In the genomic region with DNA sequence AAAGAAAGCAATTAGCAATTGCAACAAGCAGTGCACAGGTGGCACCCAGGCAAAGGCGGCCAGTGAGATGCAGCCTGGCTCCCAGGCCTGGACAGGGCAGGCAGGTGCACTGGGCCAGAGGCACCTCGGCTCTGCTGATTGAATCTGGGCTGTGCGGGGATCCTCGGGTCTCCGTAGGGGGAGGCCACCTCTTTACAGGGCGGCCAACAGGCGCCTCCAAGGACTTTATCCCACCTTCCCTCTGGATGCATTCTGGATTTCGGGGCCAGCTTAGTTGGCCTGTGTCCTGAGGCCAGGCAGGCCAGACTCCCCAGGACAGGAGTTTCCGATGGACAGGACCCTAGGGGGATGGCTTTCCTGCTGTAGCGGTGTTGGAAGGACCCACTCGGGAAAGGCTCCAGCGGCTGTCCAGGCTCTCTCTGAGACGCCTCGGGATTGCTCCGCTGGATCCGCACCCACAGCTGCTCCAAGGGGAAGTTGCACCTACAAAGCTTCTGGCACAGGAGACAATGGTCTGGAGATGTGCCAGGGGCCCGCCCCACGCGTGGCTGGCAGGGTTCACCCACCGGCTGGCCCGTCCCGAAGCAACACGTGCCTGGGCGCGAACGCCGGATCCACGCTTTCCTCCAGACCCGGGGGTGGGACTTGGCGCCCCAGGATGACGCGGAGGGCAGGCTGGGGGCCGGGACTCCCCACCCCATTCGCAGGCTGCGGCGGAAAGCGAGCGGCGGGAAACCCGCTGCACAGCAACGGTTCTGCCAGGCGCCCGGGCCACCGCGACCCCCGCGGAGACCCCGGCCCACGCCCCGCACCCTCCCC, we compare ENCODE assay signal across 1 cellular context.
A peak's percentile ranks its signal among the peaks of the same experiment; 100 is the strongest.
TF ChIP-seq lines count a peak whose summit lies in the region.

No MANE protein-coding gene starts in this region.

TF ChIP-seq in HepG2, 621 proteins besides CTCF, POLR2A, EP300 and RAD21 (continued from another document and continues in another):
- TF ChIP-seq SP4 (CRISPR knock-in tag; IDR thresholded peaks at IDR 0.05), result 0 out of 2 replicates have a peak, but pooled peaks have one; percentile 51
- TF ChIP-seq, protein P1, sequence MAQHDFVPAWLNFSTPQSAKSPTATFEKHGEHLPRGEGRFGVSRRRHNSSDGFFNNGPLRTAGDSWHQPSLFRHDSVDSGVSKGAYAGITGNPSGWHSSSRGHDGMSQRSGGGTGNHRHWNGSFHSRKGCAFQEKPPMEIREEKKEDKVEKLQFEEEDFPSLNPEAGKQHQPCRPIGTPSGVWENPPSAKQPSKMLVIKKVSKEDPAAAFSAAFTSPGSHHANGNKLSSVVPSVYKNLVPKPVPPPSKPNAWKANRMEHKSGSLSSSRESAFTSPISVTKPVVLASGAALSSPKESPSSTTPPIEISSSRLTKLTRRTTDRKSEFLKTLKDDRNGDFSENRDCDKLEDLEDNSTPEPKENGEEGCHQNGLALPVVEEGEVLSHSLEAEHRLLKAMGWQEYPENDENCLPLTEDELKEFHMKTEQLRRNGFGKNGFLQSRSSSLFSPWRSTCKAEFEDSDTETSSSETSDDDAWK (CRISPR knock-in tag; IDR thresholded peaks at IDR 0.05), result no peak
- TF ChIP-seq PRPF4 (IDR thresholded peaks at IDR 0.05; ENCODE audit: low read depth, low read length, poor library complexity, severe bottlenecking), result no peak
- TF ChIP-seq ZNF160 (CRISPR knock-in tag; IDR thresholded peaks at IDR 0.05), result no peak
- TF ChIP-seq, protein P2, sequence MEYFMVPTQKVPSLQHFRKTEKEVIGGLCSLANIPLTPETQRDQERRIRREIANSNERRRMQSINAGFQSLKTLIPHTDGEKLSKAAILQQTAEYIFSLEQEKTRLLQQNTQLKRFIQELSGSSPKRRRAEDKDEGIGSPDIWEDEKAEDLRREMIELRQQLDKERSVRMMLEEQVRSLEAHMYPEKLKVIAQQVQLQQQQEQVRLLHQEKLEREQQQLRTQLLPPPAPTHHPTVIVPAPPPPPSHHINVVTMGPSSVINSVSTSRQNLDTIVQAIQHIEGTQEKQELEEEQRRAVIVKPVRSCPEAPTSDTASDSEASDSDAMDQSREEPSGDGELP (IDR thresholded peaks at IDR 0.05; ENCODE audit: borderline replicate concordance, low read depth), result no peak
- TF ChIP-seq, protein P3, sequence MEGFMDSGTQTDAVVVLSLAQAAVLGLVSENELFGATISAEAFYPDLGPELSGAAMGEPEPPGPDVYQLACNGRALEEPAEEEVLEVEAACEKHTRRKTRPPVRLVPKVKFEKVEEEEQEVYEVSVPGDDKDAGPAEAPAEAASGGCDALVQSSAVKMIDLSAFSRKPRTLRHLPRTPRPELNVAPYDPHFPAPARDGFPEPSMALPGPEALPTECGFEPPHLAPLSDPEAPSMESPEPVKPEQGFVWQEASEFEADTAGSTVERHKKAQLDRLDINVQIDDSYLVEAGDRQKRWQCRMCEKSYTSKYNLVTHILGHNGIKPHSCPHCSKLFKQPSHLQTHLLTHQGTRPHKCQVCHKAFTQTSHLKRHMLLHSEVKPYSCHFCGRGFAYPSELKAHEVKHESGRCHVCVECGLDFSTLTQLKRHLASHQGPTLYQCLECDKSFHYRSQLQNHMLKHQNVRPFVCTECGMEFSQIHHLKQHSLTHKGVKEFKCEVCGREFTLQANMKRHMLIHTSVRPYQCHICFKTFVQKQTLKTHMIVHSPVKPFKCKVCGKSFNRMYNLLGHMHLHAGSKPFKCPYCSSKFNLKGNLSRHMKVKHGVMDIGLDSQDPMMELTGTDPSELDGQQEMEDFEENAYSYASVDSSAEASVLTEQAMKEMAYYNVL (CRISPR knock-in tag; IDR thresholded peaks at IDR 0.05; ENCODE audit: borderline replicate concordance), result 0 out of 2 replicates have a peak, but pooled peaks have one; percentile 32
- TF ChIP-seq HNRNPL (IDR thresholded peaks at IDR 0.05; ENCODE audit: low read depth, low read length), result no peak
- TF ChIP-seq, protein P4, sequence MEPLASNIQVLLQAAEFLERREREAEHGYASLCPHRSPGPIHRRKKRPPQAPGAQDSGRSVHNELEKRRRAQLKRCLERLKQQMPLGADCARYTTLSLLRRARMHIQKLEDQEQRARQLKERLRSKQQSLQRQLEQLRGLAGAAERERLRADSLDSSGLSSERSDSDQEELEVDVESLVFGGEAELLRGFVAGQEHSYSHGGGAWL (CRISPR knock-in tag; IDR thresholded peaks at IDR 0.05), result peak; percentile 74; the same call in 1 of the 2 replicates
- TF ChIP-seq ZNF432 (CRISPR knock-in tag; IDR thresholded peaks at IDR 0.05; ENCODE audit: borderline replicate concordance), result no peak
- TF ChIP-seq, protein P5, sequence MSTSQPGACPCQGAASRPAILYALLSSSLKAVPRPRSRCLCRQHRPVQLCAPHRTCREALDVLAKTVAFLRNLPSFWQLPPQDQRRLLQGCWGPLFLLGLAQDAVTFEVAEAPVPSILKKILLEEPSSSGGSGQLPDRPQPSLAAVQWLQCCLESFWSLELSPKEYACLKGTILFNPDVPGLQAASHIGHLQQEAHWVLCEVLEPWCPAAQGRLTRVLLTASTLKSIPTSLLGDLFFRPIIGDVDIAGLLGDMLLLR (CRISPR knock-in tag; IDR thresholded peaks at IDR 0.05), result peak; percentile 85; the same call in 1 of the 2 replicates
- TF ChIP-seq CENPX (CRISPR knock-in tag; IDR thresholded peaks at IDR 0.05), result no peak
- no peak for TF ChIP-seq SIX1 (CRISPR knock-in tag; IDR thresholded peaks at IDR 0.05; ENCODE audit: borderline replicate concordance)
- peak; percentile 54; the same call in 1 of the 2 replicates for TF ChIP-seq NCOA2 (CRISPR knock-in tag; IDR thresholded peaks at IDR 0.05)
- no peak for TF ChIP-seq ZMYM3 (CRISPR knock-in tag; IDR thresholded peaks at IDR 0.05)
- TF ChIP-seq ARNT2 (CRISPR knock-in tag; IDR thresholded peaks at IDR 0.05; ENCODE audit: low read depth), result 0 out of 2 replicates have a peak, but pooled peaks have one; percentile 19
- no peak for TF ChIP-seq ZBTB25 (CRISPR knock-in tag; IDR thresholded peaks at IDR 0.05)
- no peak for TF ChIP-seq ONECUT2 (CRISPR knock-in tag; IDR thresholded peaks at IDR 0.05)
- TF ChIP-seq MEF2D (CRISPR knock-in tag; IDR thresholded peaks at IDR 0.05), result 0 out of 2 replicates have a peak, but pooled peaks have one; percentile 33
- TF ChIP-seq HES4 (CRISPR knock-in tag; IDR thresholded peaks at IDR 0.05; ENCODE audit: borderline replicate concordance), result no peak; the same call in 1 of the 2 replicates
- TF ChIP-seq MZF1 (CRISPR knock-in tag; IDR thresholded peaks at IDR 0.05; ENCODE audit: borderline replicate concordance), result no peak
- TF ChIP-seq, protein P6, sequence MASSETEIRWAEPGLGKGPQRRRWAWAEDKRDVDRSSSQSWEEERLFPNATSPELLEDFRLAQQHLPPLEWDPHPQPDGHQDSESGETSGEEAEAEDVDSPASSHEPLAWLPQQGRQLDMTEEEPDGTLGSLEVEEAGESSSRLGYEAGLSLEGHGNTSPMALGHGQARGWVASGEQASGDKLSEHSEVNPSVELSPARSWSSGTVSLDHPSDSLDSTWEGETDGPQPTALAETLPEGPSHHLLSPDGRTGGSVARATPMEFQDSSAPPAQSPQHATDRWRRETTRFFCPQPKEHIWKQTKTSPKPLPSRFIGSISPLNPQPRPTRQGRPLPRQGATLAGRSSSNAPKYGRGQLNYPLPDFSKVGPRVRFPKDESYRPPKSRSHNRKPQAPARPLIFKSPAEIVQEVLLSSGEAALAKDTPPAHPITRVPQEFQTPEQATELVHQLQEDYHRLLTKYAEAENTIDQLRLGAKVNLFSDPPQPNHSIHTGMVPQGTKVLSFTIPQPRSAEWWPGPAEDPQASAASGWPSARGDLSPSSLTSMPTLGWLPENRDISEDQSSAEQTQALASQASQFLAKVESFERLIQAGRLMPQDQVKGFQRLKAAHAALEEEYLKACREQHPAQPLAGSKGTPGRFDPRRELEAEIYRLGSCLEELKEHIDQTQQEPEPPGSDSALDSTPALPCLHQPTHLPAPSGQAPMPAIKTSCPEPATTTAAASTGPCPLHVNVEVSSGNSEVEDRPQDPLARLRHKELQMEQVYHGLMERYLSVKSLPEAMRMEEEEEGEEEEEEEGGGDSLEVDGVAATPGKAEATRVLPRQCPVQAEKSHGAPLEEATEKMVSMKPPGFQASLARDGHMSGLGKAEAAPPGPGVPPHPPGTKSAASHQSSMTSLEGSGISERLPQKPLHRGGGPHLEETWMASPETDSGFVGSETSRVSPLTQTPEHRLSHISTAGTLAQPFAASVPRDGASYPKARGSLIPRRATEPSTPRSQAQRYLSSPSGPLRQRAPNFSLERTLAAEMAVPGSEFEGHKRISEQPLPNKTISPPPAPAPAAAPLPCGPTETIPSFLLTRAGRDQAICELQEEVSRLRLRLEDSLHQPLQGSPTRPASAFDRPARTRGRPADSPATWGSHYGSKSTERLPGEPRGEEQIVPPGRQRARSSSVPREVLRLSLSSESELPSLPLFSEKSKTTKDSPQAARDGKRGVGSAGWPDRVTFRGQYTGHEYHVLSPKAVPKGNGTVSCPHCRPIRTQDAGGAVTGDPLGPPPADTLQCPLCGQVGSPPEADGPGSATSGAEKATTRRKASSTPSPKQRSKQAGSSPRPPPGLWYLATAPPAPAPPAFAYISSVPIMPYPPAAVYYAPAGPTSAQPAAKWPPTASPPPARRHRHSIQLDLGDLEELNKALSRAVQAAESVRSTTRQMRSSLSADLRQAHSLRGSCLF (CRISPR knock-in tag; IDR thresholded peaks at IDR 0.05; ENCODE audit: borderline replicate concordance), result no peak
- TF ChIP-seq PHF5A (CRISPR knock-in tag; IDR thresholded peaks at IDR 0.05; ENCODE audit: low read depth, unreplicated experiment), result no peak
- no peak for TF ChIP-seq SP2 (CRISPR knock-in tag; IDR thresholded peaks at IDR 0.05)
- TF ChIP-seq ZNF224 (CRISPR knock-in tag; IDR thresholded peaks at IDR 0.05), result no peak
- no peak for TF ChIP-seq SOX6 (IDR thresholded peaks at IDR 0.05)
- peak; percentile 58 for TF ChIP-seq SOX6 (CRISPR knock-in tag; IDR thresholded peaks at IDR 0.05)
- no peak for TF ChIP-seq CEBPB (IDR thresholded peaks at IDR 0.05; ENCODE audit: borderline replicate concordance, low read depth, low read length)
- TF ChIP-seq IRF1 (CRISPR knock-in tag; IDR thresholded peaks at IDR 0.05; ENCODE audit: low read depth), result no peak
- no peak for TF ChIP-seq HCFC1 (IDR thresholded peaks at IDR 0.05; ENCODE audit: low read depth, low read length)
- no peak for TF ChIP-seq ZNF510 (CRISPR knock-in tag; IDR thresholded peaks at IDR 0.05; ENCODE audit: low read depth)
- TF ChIP-seq HMG20B (CRISPR knock-in tag; conservative IDR thresholded peaks at IDR 0.05), result no peak
- no peak for TF ChIP-seq KDM6A (CRISPR knock-in tag; IDR thresholded peaks at IDR 0.05; ENCODE audit: low read depth)
- no peak for TF ChIP-seq ZBTB8A (CRISPR knock-in tag; IDR thresholded peaks at IDR 0.05; ENCODE audit: borderline replicate concordance, low read depth)
- TF ChIP-seq, protein P7, sequence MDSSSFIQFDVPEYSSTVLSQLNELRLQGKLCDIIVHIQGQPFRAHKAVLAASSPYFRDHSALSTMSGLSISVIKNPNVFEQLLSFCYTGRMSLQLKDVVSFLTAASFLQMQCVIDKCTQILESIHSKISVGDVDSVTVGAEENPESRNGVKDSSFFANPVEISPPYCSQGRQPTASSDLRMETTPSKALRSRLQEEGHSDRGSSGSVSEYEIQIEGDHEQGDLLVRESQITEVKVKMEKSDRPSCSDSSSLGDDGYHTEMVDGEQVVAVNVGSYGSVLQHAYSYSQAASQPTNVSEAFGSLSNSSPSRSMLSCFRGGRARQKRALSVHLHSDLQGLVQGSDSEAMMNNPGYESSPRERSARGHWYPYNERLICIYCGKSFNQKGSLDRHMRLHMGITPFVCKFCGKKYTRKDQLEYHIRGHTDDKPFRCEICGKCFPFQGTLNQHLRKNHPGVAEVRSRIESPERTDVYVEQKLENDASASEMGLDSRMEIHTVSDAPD (CRISPR knock-in tag; IDR thresholded peaks at IDR 0.05), result peak; percentile 33; the same call in 1 of the 2 replicates
- TF ChIP-seq, protein P8, sequence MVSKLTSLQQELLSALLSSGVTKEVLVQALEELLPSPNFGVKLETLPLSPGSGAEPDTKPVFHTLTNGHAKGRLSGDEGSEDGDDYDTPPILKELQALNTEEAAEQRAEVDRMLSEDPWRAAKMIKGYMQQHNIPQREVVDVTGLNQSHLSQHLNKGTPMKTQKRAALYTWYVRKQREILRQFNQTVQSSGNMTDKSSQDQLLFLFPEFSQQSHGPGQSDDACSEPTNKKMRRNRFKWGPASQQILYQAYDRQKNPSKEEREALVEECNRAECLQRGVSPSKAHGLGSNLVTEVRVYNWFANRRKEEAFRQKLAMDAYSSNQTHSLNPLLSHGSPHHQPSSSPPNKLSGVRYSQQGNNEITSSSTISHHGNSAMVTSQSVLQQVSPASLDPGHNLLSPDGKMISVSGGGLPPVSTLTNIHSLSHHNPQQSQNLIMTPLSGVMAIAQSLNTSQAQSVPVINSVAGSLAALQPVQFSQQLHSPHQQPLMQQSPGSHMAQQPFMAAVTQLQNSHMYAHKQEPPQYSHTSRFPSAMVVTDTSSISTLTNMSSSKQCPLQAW (CRISPR knock-in tag; IDR thresholded peaks at IDR 0.05), result no peak
- TF ChIP-seq SAP130 (CRISPR knock-in tag; IDR thresholded peaks at IDR 0.05; ENCODE audit: low read depth), result peak; percentile 89
- TF ChIP-seq ZNF709 (CRISPR knock-in tag; IDR thresholded peaks at IDR 0.05), result 0 out of 2 replicates have a peak, but pooled peaks have one; percentile 47
- TF ChIP-seq YY1 (IDR thresholded peaks at IDR 0.05; ENCODE audit: insufficient read depth, insufficient replicate concordance, low read depth, low read length), result no peak
- 0 out of 2 replicates have a peak, but pooled peaks have one; percentile 38 for TF ChIP-seq HOXD1 (CRISPR knock-in tag; IDR thresholded peaks at IDR 0.05)
